In genomic region chr1:109620890-109621289, GRCh38 we compare ENCODE assay signal across 8 cellular contexts. TPM values are rescaled to one million over a fixed set of nuclear protein-coding genes. Genes with fewer than 3 reads are reported as not detected.
DNase-seq lines count a peak whose midpoint lies in the region; ATAC-seq, FAIRE-seq and TF ChIP-seq lines count a peak whose summit lies in the region.

No MANE protein-coding gene starts in this region.

- H3K27me3 ChIP-seq in right atrium auricular region, result no peaks in the 10 kb centered on the region

- H3K4me3 ChIP-seq in right atrium auricular region, result peak overlapping the region; percentile 51 to 59

- no peaks in the 10 kb centered on the region for H3K27me3 Mint-ChIP-seq in T-helper 17 cell

- H3K4me1 Mint-ChIP-seq in T-helper 17 cell, result peaks cover 71% of the 10 kb centered on the region

- H3K27ac ChIP-seq in angular gyrus (ENCODE audit: low read depth, low read length) (peak overlapping the region; percentile 90), right atrium auricular region (peak overlapping the region; percentile 79 to 85)

- peak; percentile 74 for FAIRE-seq in urothelium cell line (lab: Jason Lieb, UNC)

- no peak for TF ChIP-seq CTCF in right atrium auricular region (IDR thresholded peaks at IDR 0.05)

- ATAC-seq in GM18499 (IDR thresholded peaks at IDR 0.05; ENCODE audit: insufficient read depth, unreplicated experiment), result peak; percentile 43
- peak; percentile 55 for ATAC-seq in HG02943 (IDR thresholded peaks at IDR 0.05; ENCODE audit: low read depth, unreplicated experiment)
- ATAC-seq in T-helper 17 cell, result peak; percentile 86

- H3K9me3 ChIP-seq in T-helper 17 cell (ENCODE audit: control insufficient read depth, low read length, poor library complexity, severe bottlenecking) (no peaks in the 10 kb centered on the region), right atrium auricular region (no peaks in the 10 kb centered on the region)

- peak overlapping the region; percentile 98 for H3K27ac Mint-ChIP-seq in T-helper 17 cell

- peaks cover 0 to 64% of the 10 kb centered on the region in 2 donors for H3K4me1 ChIP-seq in right atrium auricular region

- H3K4me3 Mint-ChIP-seq in T-helper 17 cell, result peak overlapping the region; percentile 99

- DNase-seq in NCI-H1694 treated with DMSO at 0.1 percent for 48 hours (lab: John Stamatoyannopoulos, UW), result peak; percentile 95
- DNase-seq in T-helper 17 cell, result peak; percentile 97 to 98 (median 97)
- peak; percentile 96 for DNase-seq in right atrium auricular region (ENCODE audit: low spot score)
- peak; percentile 86 for DNase-seq in pulmonary artery endothelial cell (ENCODE audit: low read depth, low spot score)
- DNase-seq in urothelium cell line (ENCODE audit: low spot score), result peak; percentile 98

- H3K36me3 ChIP-seq in right atrium auricular region, result no peaks in the 10 kb centered on the region

- H3K36me3 Mint-ChIP-seq in T-helper 17 cell (ENCODE audit: low read depth), result peaks cover 4% of the 10 kb centered on the region

RNA-seq across cellular contexts. Expression of gene AMPD2, which starts 1.3 kb away (rescaled TPM):
- total RNA-seq in T-helper 17 cell (100 to 1,000 TPM; 471 to 552 TPM), right atrium auricular region (10 to 100 TPM; 16.1 to 17.9 TPM), pulmonary artery endothelial cell (47.8 and 49.5 TPM in 2 replicates)

RNA-seq across cellular contexts. Expression of gene GNAT2, which starts 1.5 kb away (rescaled TPM):
- total RNA-seq in T-helper 17 cell (not detected), right atrium auricular region (under 1 TPM in 1 of 2 donors, not detected in 1; 0.59 TPM), pulmonary artery endothelial cell (0.26 and 0.42 TPM in 2 replicates)

RNA-seq across cellular contexts. Expression of gene GSTM4, which starts 35.0 kb away (rescaled TPM):
- total RNA-seq in T-helper 17 cell (10 to 100 TPM; 17.0 to 18.0 TPM), right atrium auricular region (10 to 100 TPM; 24.6 to 52.6 TPM), pulmonary artery endothelial cell (2.5 and 3.3 TPM in 2 replicates)

RNA-seq across cellular contexts. Expression of gene GSTM2, which starts 47.0 kb away (rescaled TPM):
- total RNA-seq in T-helper 17 cell, result 100 to 1,000 TPM in 1 of 2 donors, 10 to 100 TPM in 1; 44.0 to 117 TPM
- 10 to 100 TPM; 31.7 to 53.8 TPM for total RNA-seq in right atrium auricular region
- total RNA-seq in pulmonary artery endothelial cell, result 1.1 and 7.2 TPM in 2 replicates

Comparison
In these comparisons a context has a peak if more than half of its experiments do, and no peak if none do; other contexts are left out.
1. Peak in every context shown above with its lines: DNase-seq, ATAC-seq, H3K4me3 ChIP-seq and H3K27ac ChIP-seq.